In the genomic region with DNA sequence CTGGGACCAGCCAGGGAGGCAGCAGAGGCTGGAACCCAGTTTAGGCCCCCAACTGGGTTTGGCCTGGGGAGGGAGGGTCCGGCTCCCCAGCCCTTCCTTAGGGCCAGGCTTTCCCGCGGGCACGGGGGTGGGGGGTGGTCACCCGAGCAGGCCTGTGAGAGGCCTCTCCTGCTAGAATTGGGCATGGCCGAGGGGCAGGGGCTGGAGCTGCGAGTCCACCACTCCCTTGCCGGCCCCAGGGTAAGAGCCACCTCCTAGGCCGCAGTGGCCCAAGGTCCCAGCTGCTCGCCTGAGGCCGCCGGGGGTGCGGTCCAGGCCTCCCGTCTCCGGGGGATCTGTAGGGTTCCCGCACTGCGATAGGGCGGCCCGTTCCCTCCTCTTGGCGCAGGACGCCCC, we compare ENCODE assay signal across 9 cellular contexts. TPM values are rescaled to one million over a fixed set of nuclear protein-coding genes. Genes with fewer than 3 reads are reported as not detected.
A peak's percentile ranks its signal among the peaks of the same experiment; 100 is the strongest.
DNase-seq lines count a peak whose midpoint lies in the region; ATAC-seq and TF ChIP-seq lines count a peak whose summit lies in the region.
"Had no signal": no experiment of that assay in that cellular context is flagged by ENCODE, and none has a peak within 500 bp of the region (broad histone marks: within the 10 kb centered on the region; RNA-seq: fewer than 3 reads in every experiment).

No MANE protein-coding gene starts in this region.

- H3K4me2 ChIP-seq in Karpas-422 (ENCODE audit: low read depth, low read length, poor library complexity, severe bottlenecking) (peak overlapping the region; percentile 58), neural cell (ENCODE audit: low read length) (no peak overlapping the region)

- H3K4me1 ChIP-seq in Karpas-422 (ENCODE audit: low read length), result peaks cover 14% of the 10 kb centered on the region

- no peaks in the 10 kb centered on the region for H3K36me3 ChIP-seq in Karpas-422 (ENCODE audit: insufficient read depth, low read length)
- H3K36me3 ChIP-seq in neural cell (ENCODE audit: insufficient read depth, low read length), result no peaks in the 10 kb centered on the region

- no peaks in the 10 kb centered on the region for H3K9me2 ChIP-seq in Karpas-422 (replicated peaks; ENCODE audit: insufficient read depth, low read length)
- H3K9me2 ChIP-seq in neural cell (ENCODE audit: insufficient read depth, low read length), result no peaks in the 10 kb centered on the region

- ATAC-seq in central memory CD8-positive, alpha-beta T cell (replicated peaks; ENCODE audit: extremely low read depth, poor library complexity, severe bottlenecking), result no peak
- ATAC-seq in HG02885 (IDR thresholded peaks at IDR 0.05; ENCODE audit: poor library complexity, unreplicated experiment), result no peak
- no peak for ATAC-seq in HG03432 (IDR thresholded peaks at IDR 0.05; ENCODE audit: unreplicated experiment)

- H2AFZ ChIP-seq in Karpas-422 (ENCODE audit: low read length), result no peak overlapping the region
- H2AFZ ChIP-seq in neural cell (ENCODE audit: low read depth, low read length), result no peak overlapping the region

- peaks cover 3% of the 10 kb centered on the region for H3K36me3 Mint-ChIP-seq in central memory CD8-positive, alpha-beta T cell (ENCODE audit: insufficient read depth)

- no peak overlapping the region for H3K9ac ChIP-seq in Karpas-422 (ENCODE audit: low read length)
- H3K9ac ChIP-seq in neural cell (ENCODE audit: low read length), result peak overlapping the region; percentile 45

- H3K4me3 Mint-ChIP-seq in central memory CD8-positive, alpha-beta T cell, result peak overlapping the region; percentile 46

- H3K4me1 Mint-ChIP-seq in central memory CD8-positive, alpha-beta T cell, result no peaks in the 10 kb centered on the region

- no peak for TF ChIP-seq EP300 in neural cell (conservative IDR thresholded peaks at IDR 0.05; ENCODE audit: poor library complexity, severe bottlenecking)

- TF ChIP-seq RAD21 in neural cell (conservative IDR thresholded peaks at IDR 0.05), result no peak

- TF ChIP-seq CTCF in C4-2B (conservative IDR thresholded peaks at IDR 0.05) (no peak), neural cell (IDR thresholded peaks at IDR 0.05; ENCODE audit: poor library complexity, severe bottlenecking) (no peak)

- H3K27ac ChIP-seq in C4-2B (peak overlapping the region; percentile 22; the same call in 1 of the 2 replicates), Karpas-422 (ENCODE audit: low read length) (no peak overlapping the region), neural cell (ENCODE audit: low read length) (no peak overlapping the region)

- no peaks in the 10 kb centered on the region for H3K27me3 Mint-ChIP-seq in central memory CD8-positive, alpha-beta T cell

- H3K4me3 ChIP-seq in Karpas-422 (ENCODE audit: low read length) (no peak overlapping the region; the same call in 1 of the 2 replicates), neural cell (ENCODE audit: low read length) (peak overlapping the region; percentile 60)

- DNase-seq in Karpas-422 (no peak), GM19240 (ENCODE audit: insufficient read length, low spot score) (no peak)
- no peak for DNase-seq in central memory CD8-positive, alpha-beta T cell (ENCODE audit: low spot score in 2 of 2)
- DNase-seq in central memory CD4-positive, alpha-beta T cell, result no peak

- peaks cover 8% of the 10 kb centered on the region; the same call in 1 of the 2 replicates for H4K20me1 ChIP-seq in Karpas-422 (ENCODE audit: insufficient read depth, low read depth, low read length)
- no peaks in the 10 kb centered on the region for H4K20me1 ChIP-seq in neural cell (ENCODE audit: insufficient read depth)

- H3F3A ChIP-seq in neural cell (ENCODE audit: insufficient read depth, low read length, poor library complexity, severe bottlenecking), result no peaks in the 10 kb centered on the region

- H3K9me3 ChIP-seq in Karpas-422 (ENCODE audit: low read length), result no peaks in the 10 kb centered on the region
- H3K9me3 ChIP-seq in neural cell (ENCODE audit: low read length), result no peaks in the 10 kb centered on the region

- no peaks in the 10 kb centered on the region for H3K9me3 Mint-ChIP-seq in central memory CD8-positive, alpha-beta T cell
- H3K9me3 Mint-ChIP-seq: activated naive CD4-positive, alpha-beta T cell treated with anti-CD3 and anti-CD28 coated beads for 36 hours had no signal

- H3K79me2 ChIP-seq in Karpas-422 (ENCODE audit: low read length) (no peaks in the 10 kb centered on the region), neural cell (replicated peaks; ENCODE audit: insufficient read depth, low read length) (no peaks in the 10 kb centered on the region)

- H3K27me3 ChIP-seq in Karpas-422 (ENCODE audit: low read length) (no peaks in the 10 kb centered on the region), neural cell (ENCODE audit: insufficient read depth, low read depth, low read length) (peaks cover 41% of the 10 kb centered on the region)

- H3K27ac Mint-ChIP-seq in central memory CD8-positive, alpha-beta T cell (ENCODE audit: low read depth), result no peak overlapping the region
- H3K27ac Mint-ChIP-seq: activated naive CD4-positive, alpha-beta T cell treated with anti-CD3 and anti-CD28 coated beads for 36 hours had no signal

TF ChIP-seq in neural cell, 6 proteins besides CTCF, POLR2A, EP300 and RAD21:
- TF ChIP-seq EZH2 (IDR thresholded peaks at IDR 0.05; ENCODE audit: borderline replicate concordance, insufficient read depth, low read length, poor library complexity, severe bottlenecking) (no peak), SMC3 (conservative IDR thresholded peaks at IDR 0.05; ENCODE audit: poor library complexity) (no peak), POLR2AphosphoS5 (IDR thresholded peaks at IDR 0.05) (no peak), MXI1 (conservative IDR thresholded peaks at IDR 0.05; ENCODE audit: poor library complexity, severe bottlenecking) (no peak), TAF1 (IDR thresholded peaks at IDR 0.05; ENCODE audit: low read depth) (no peak)
- TF ChIP-seq, protein P1, sequence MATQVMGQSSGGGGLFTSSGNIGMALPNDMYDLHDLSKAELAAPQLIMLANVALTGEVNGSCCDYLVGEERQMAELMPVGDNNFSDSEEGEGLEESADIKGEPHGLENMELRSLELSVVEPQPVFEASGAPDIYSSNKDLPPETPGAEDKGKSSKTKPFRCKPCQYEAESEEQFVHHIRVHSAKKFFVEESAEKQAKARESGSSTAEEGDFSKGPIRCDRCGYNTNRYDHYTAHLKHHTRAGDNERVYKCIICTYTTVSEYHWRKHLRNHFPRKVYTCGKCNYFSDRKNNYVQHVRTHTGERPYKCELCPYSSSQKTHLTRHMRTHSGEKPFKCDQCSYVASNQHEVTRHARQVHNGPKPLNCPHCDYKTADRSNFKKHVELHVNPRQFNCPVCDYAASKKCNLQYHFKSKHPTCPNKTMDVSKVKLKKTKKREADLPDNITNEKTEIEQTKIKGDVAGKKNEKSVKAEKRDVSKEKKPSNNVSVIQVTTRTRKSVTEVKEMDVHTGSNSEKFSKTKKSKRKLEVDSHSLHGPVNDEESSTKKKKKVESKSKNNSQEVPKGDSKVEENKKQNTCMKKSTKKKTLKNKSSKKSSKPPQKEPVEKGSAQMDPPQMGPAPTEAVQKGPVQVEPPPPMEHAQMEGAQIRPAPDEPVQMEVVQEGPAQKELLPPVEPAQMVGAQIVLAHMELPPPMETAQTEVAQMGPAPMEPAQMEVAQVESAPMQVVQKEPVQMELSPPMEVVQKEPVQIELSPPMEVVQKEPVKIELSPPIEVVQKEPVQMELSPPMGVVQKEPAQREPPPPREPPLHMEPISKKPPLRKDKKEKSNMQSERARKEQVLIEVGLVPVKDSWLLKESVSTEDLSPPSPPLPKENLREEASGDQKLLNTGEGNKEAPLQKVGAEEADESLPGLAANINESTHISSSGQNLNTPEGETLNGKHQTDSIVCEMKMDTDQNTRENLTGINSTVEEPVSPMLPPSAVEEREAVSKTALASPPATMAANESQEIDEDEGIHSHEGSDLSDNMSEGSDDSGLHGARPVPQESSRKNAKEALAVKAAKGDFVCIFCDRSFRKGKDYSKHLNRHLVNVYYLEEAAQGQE (IDR thresholded peaks at IDR 0.05; ENCODE audit: borderline replicate concordance), result no peak

RNA-seq across cellular contexts. Expression of a gene that starts 6.1 kb away (rescaled TPM):
- 6.2 and 14.3 TPM in 2 replicates for total RNA-seq in Karpas-422 (2014; rRNA removed; shearing (Covaris generic); ENCODE audit: low replicate concordance)
- polyA plus RNA-seq in neural cell, result 0.61 and 3.0 TPM in 2 replicates
- polyA minus RNA-seq in neural cell, result not detected in 2 replicates

RNA-seq across cellular contexts. Expression of a gene that starts 6.3 kb away (rescaled TPM):
- total RNA-seq in Karpas-422 (2014; rRNA removed; shearing (Covaris generic); ENCODE audit: low replicate concordance), result 13.8 and 29.1 TPM in 2 replicates
- 37.1 and 51.5 TPM in 2 replicates for polyA plus RNA-seq in neural cell
- 9.3 and 14.6 TPM in 2 replicates for polyA minus RNA-seq in neural cell

RNA-seq across cellular contexts. Expression of a gene that starts 17.1 kb away (rescaled TPM):
- total RNA-seq in Karpas-422 (2014; rRNA removed; shearing (Covaris generic); ENCODE audit: low replicate concordance), result 0.37 and 4.6 TPM in 2 replicates
- 0.76 and 1.3 TPM in 2 replicates for polyA plus RNA-seq in neural cell
- polyA minus RNA-seq in neural cell, result 1.2 and 1.5 TPM in 2 replicates

RNA-seq across cellular contexts. Expression of a gene that starts 19.1 kb away (rescaled TPM):
- 8.5 and 53.1 TPM in 2 replicates for total RNA-seq in Karpas-422 (2014; rRNA removed; shearing (Covaris generic); ENCODE audit: low replicate concordance)
- polyA plus RNA-seq in neural cell, result 119 and 120 TPM in 2 replicates
- polyA minus RNA-seq in neural cell, result 50.2 and 55.7 TPM in 2 replicates

RNA-seq across cellular contexts. Expression of a gene that starts 21.8 kb away (rescaled TPM):
- total RNA-seq in Karpas-422 (2014; rRNA removed; shearing (Covaris generic); ENCODE audit: low replicate concordance), result 8.7 and 20.9 TPM in 2 replicates
- 8.5 and 12.1 TPM in 2 replicates for polyA plus RNA-seq in neural cell
- polyA minus RNA-seq in neural cell, result 38.0 and 49.2 TPM in 2 replicates
